In genomic region chr1:182698977-182699672, GRCh38 we compare ENCODE assay signal across 13 cellular contexts. TPM values are rescaled to one million over a fixed set of nuclear protein-coding genes. Genes with fewer than 3 reads are reported as not detected.
DNase-seq lines count a peak whose midpoint lies in the region; ATAC-seq and TF ChIP-seq lines count a peak whose summit lies in the region.
"Had no signal": no experiment of that assay in that cellular context is flagged by ENCODE, and none has a peak within 500 bp of the region (broad histone marks: within the 10 kb centered on the region; RNA-seq: fewer than 3 reads in every experiment).

No MANE protein-coding gene starts in this region.

- H3K9ac ChIP-seq in iPS-20b (ENCODE audit: low read depth, low read length) = peak overlapping the region; percentile 74; the same call in 1 of the 2 replicates

- ATAC-seq in left lobe of liver (no peak), SK-N-SH treated with all-trans-retinoic acid at 6 μM for 48 hours (no peak; the same call in 2 of the 3 replicates)
- ATAC-seq: activated CD4-positive, alpha-beta T cell treated with anti-CD3 and anti-CD28 coated beads for 36 hours had no signal

- H3K27ac ChIP-seq in iPS-20b (ENCODE audit: low read length) (peak overlapping the region; percentile 82), tibial nerve (no peak overlapping the region)

- H3K4me1 ChIP-seq in iPS-20b (ENCODE audit: insufficient read depth, low read length) (peaks cover 29% of the 10 kb centered on the region; the same call in 1 of the 2 replicates), tibial nerve (peaks cover 0 to 20% (median 7%) of the 10 kb centered on the region in 4 donors)
- H3K4me1 ChIP-seq: HAP-1 had no signal

- TF ChIP-seq POLR2A in tibial nerve (IDR thresholded peaks at IDR 0.05) = no peak

- peak overlapping the region; percentile 52; the same call in 1 of the 2 replicates for H3K4me3 ChIP-seq in iPS-20b (ENCODE audit: low read length)
- H3K4me3 ChIP-seq in tibial nerve = no peak overlapping the region
- H3K4me3 ChIP-seq: HAP-1 had no signal

- DNase-seq in NCI-H526 (lab: John Stamatoyannopoulos, UW) (peak; percentile 50 to 71), NCI-H526 treated with DMSO at 0.1 percent for 48 hours (lab: John Stamatoyannopoulos, UW) (no peak), cerebellum (ENCODE audit: low spot score) (peak; percentile 4), tibial nerve (ENCODE audit: low spot score in 2 of 2) (peak; percentile 32 to 43), 8988T (no peak), left lobe of liver (ENCODE audit: low spot score) (no peak)
- DNase-seq: activated CD4-positive, alpha-beta T cell treated with anti-CD3 and anti-CD28 coated beads for 36 hours; activated T-cell treated with anti-CD3 and anti-CD28 coated beads, Interleukin-2, amount 50 U/mL, for 1 hour; NCI-H2227 treated with DMSO at 0.1 percent for 48 hours had no signal

- no peak for TF ChIP-seq CTCF in tibial nerve (IDR thresholded peaks at IDR 0.05)

- no peaks in the 10 kb centered on the region for H3K36me3 ChIP-seq in iPS-20b (ENCODE audit: insufficient read depth, low read depth, low read length)
- no peaks in the 10 kb centered on the region for H3K36me3 ChIP-seq in tibial nerve
- H3K36me3 ChIP-seq: HAP-1 had no signal

- H3K27me3 ChIP-seq in iPS-20b (ENCODE audit: insufficient read depth, low read length) (no peaks in the 10 kb centered on the region), tibial nerve (no peaks in the 10 kb centered on the region)

- TF ChIP-seq EP300 in tibial nerve (IDR thresholded peaks at IDR 0.05) = peak in 1 of 2 donors; percentile 46

- H3K9me3 ChIP-seq in iPS-20b (ENCODE audit: insufficient read depth, low read depth, low read length) (no peaks in the 10 kb centered on the region), tibial nerve (no peaks in the 10 kb centered on the region)
- H3K9me3 ChIP-seq: HAP-1 had no signal

- 64 to 67% methylated on average over 9 of the region's 9 CpGs for WGBS in tibial nerve, 2 donors

TF ChIP-seq in SK-N-SH treated with all-trans-retinoic acid at 6 μM for 48 hours, 23 proteins besides CTCF, POLR2A, EP300 and RAD21:
- TF ChIP-seq GLIS3 (CRISPR knock-in tag; IDR thresholded peaks at IDR 0.05) (no peak), ESRRG (CRISPR knock-in tag; IDR thresholded peaks at IDR 0.05) (no peak), TSHZ2 (CRISPR knock-in tag; IDR thresholded peaks at IDR 0.05) (no peak), SNAI2 (CRISPR knock-in tag; IDR thresholded peaks at IDR 0.05) (no peak)

RNA-seq across cellular contexts. Expression of gene RGS8, which starts 14.7 kb away (rescaled TPM):
- total RNA-seq in cerebellum = 75.3 TPM
- not detected for total RNA-seq in tibial nerve
- not detected for total RNA-seq in left lobe of liver
- total RNA-seq: activated CD4-positive, alpha-beta T cell treated with anti-CD3 and anti-CD28 coated beads for 36 hours; T-helper 1 cell treated with Interleukin-12 subunit alpha and Interleukin-12 subunit beta and Interleukin-4 antibody, amounts not matched to agents 30 ng/mL and 1 ng/mL, for 36 hours had no signal

Comparison
In these comparisons a context has a peak if more than half of its experiments do, and no peak if none do; other contexts are left out.
1. DNase-seq: peak in NCI-H526 (2 of 2), cerebellum (single experiment) and tibial nerve (2 of 2); none in NCI-H526 treated with DMSO at 0.1 percent for 48 hours (single experiment), 8988T (single experiment) and left lobe of liver (single experiment).
2. RNA of gene RGS8, which starts 14.7 kb away (total RNA-seq): 75.3 TPM in cerebellum (single experiment); not detected in tibial nerve and not detected in left lobe of liver (single experiment); every median in the first group is over 10 times any median in the second.